Comparison of ENCODE assay signal across 20 cellular contexts in the genomic region with DNA sequence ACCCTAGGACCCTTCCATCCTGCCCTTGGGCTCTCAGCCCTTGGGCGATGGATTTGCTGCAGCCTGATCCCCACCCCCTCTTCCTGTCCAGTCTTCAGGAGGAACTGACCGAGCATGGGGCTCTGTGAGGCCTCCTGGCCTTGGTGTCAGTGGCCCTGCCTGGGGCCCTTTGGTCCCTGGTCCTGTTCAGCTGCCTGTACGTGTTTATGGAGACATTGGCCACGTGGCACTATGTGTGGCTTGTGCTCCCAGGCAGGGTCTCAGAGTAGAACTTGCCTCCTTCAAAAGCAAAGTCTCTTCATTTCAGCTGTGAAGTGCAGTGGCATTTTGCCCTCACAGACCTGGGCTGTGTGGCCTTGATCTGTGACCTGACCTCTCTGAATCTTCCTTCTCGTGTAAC. TPM values are rescaled to one million over a fixed set of nuclear protein-coding genes. Genes with fewer than 3 reads are reported as not detected.
DNase-seq lines count a peak whose midpoint lies in the region; ATAC-seq and TF ChIP-seq lines count a peak whose summit lies in the region.
"Had no signal": no experiment of that assay in that cellular context is flagged by ENCODE, and none has a peak within 500 bp of the region (broad histone marks: within the 10 kb centered on the region; RNA-seq: fewer than 3 reads in every experiment).

No MANE protein-coding gene starts in this region.

- H3K4me3 ChIP-seq in BLaER1 treated with 17β-estradiol and CSF1 and Interleukin-3, amounts not matched to agents 10 nM and 100 nM: no peak overlapping the region
- H3K4me3 ChIP-seq in H7 (ENCODE audit: insufficient read depth, low read depth, low read length) (no peak overlapping the region), liver (ENCODE audit: low read depth in 1 of 3, low read length in 3 of 3) (no peak overlapping the region), spleen (no peak overlapping the region)
- H3K4me3 ChIP-seq: HAP-1 had no signal

- no peak overlapping the region for H3K4me3 Mint-ChIP-seq in stimulated activated naive CD8-positive, alpha-beta T cell treated with anti-CD3 and anti-CD28 coated beads, Interleukin-15, amount 100 ng/mL, for 72 hours
- H3K4me3 Mint-ChIP-seq: CD4-positive, CD25-positive, alpha-beta regulatory T cell; IgD-negative memory B cell had no signal

- H3K36me3 ChIP-seq in BLaER1 treated with 17β-estradiol and CSF1 and Interleukin-3, amounts not matched to agents 10 nM and 100 nM: no peaks in the 10 kb centered on the region
- H3K36me3 ChIP-seq in H7 (replicated peaks; ENCODE audit: control insufficient read depth, insufficient read depth, low read length) (no peaks in the 10 kb centered on the region), liver (ENCODE audit: control insufficient read depth in 4 of 4, insufficient read depth in 3 of 4, low read depth in 1 of 4, low read length in 3 of 4) (no peaks in the 10 kb centered on the region), spleen (no peaks in the 10 kb centered on the region)
- H3K36me3 ChIP-seq: HAP-1 had no signal

- no peak overlapping the region for H3K27ac ChIP-seq in BLaER1 treated with 17β-estradiol and CSF1 and Interleukin-3, amounts not matched to agents 10 nM and 100 nM
- H3K27ac ChIP-seq in liver (ENCODE audit: low read depth in 1 of 2, low read length in 2 of 2): no peak overlapping the region
- H3K27ac ChIP-seq in spleen: no peak overlapping the region

- no peak for ATAC-seq in stimulated activated naive CD8-positive, alpha-beta T cell treated with anti-CD3 and anti-CD28 coated beads, Interleukin-15, amount 100 ng/mL, for 72 hours
- no peak for ATAC-seq in HG03139 (IDR thresholded peaks at IDR 0.05; ENCODE audit: unreplicated experiment)

- intact Hi-C loops in spleen (cut with DNase I; ENCODE audit: low total_unique reads): no loop called here

- TF ChIP-seq POLR2A in spleen (IDR thresholded peaks at IDR 0.05): no peak

- peaks cover 13 to 22% (median 15%) of the 10 kb centered on the region in 11 experiments; a peak in 21 of 22 replicates for H3K9me3 ChIP-seq in BLaER1 treated with 17β-estradiol and CSF1 and Interleukin-3, amounts not matched to agents 10 nM and 100 nM (replicated peaks in 1 of 11)
- H3K9me3 ChIP-seq in liver (ENCODE audit: control insufficient read depth in 4 of 4, low read length in 3 of 4) (peaks cover 0 to 4% (median 0%) of the 10 kb centered on the region in 4 donors), spleen (peaks cover 0 to 9% (median 0%) of the 10 kb centered on the region in 8 donors)
- H3K9me3 ChIP-seq: Caco-2, HAP-1 had no signal

- peaks cover 58 to 75% (median 74%) of the 10 kb centered on the region in 10 experiments for H3K4me1 ChIP-seq in BLaER1 treated with 17β-estradiol and CSF1 and Interleukin-3, amounts not matched to agents 10 nM and 100 nM
- H3K4me1 ChIP-seq in liver (ENCODE audit: control insufficient read depth in 4 of 4, insufficient read depth in 4 of 4, low read length in 3 of 4) (no peaks in the 10 kb centered on the region), spleen (peaks cover 0 to 32% (median 8%) of the 10 kb centered on the region in 6 donors)
- H3K4me1 ChIP-seq: Caco-2, HAP-1 had no signal

- H3K27ac Mint-ChIP-seq in stimulated activated naive CD8-positive, alpha-beta T cell treated with anti-CD3 and anti-CD28 coated beads, Interleukin-15, amount 100 ng/mL, for 72 hours: peak overlapping the region in 1 of 2 donors; percentile 16
- H3K27ac Mint-ChIP-seq: CD4-positive, CD25-positive, alpha-beta regulatory T cell; IgD-negative memory B cell had no signal

- 67% methylated on average over 5 of the region's 5 CpGs for WGBS in liver
- WGBS in spleen, 5 donors: 64 to 70% (median 68%) methylated on average over 5 of the region's 5 CpGs

- DNase-seq in H7 (peak; percentile 12), spleen (peak; percentile 51)
- no peak for DNase-seq in effector CD4-positive, alpha-beta T cell
- DNase-seq in stimulated activated naive CD8-positive, alpha-beta T cell treated with anti-CD3 and anti-CD28 coated beads, Interleukin-15, amount 100 ng/mL, for 72 hours: no peak
- DNase-seq: Caco-2; CD4-positive, CD25-positive, alpha-beta regulatory T cell; DMS53; Kasumi-1; MM.1S; NCI-H1105; NCI-H1694; NCI-H345; NCI-H526 treated with DMSO at 0.1 percent for 48 hours; SHP77 had no signal

- no peak for TF ChIP-seq RAD21 in liver (IDR thresholded peaks at IDR 0.05)

- H3K9me3 Mint-ChIP-seq in stimulated activated naive CD8-positive, alpha-beta T cell treated with anti-CD3 and anti-CD28 coated beads, Interleukin-15, amount 100 ng/mL, for 72 hours: no peaks in the 10 kb centered on the region

- peaks cover 0 to 68% (median 0%) of the 10 kb centered on the region in 11 experiments; a peak in 5 of 22 replicates for H3K27me3 ChIP-seq in BLaER1 treated with 17β-estradiol and CSF1 and Interleukin-3, amounts not matched to agents 10 nM and 100 nM
- H3K27me3 ChIP-seq in H7 (ENCODE audit: control insufficient read depth, insufficient read depth, low read length) (no peaks in the 10 kb centered on the region), liver (ENCODE audit: control insufficient read depth in 4 of 4, insufficient read depth in 4 of 4, low read length in 3 of 4) (no peaks in the 10 kb centered on the region), spleen (replicated peaks in 1 of 7) (peaks cover 0 to 35% (median 4%) of the 10 kb centered on the region in 7 donors)

- H3K4me1 Mint-ChIP-seq in stimulated activated naive CD8-positive, alpha-beta T cell treated with anti-CD3 and anti-CD28 coated beads, Interleukin-15, amount 100 ng/mL, for 72 hours: peaks cover 5% of the 10 kb centered on the region
- H3K4me1 Mint-ChIP-seq: IgD-negative memory B cell had no signal

- no peak overlapping the region for H3K9ac ChIP-seq in BLaER1 treated with 17β-estradiol and CSF1 and Interleukin-3, amounts not matched to agents 10 nM and 100 nM
- H3K9ac ChIP-seq in liver (ENCODE audit: low read depth in 1 of 2, low read length in 2 of 2): no peak overlapping the region

- TF ChIP-seq CTCF in liver (IDR thresholded peaks at IDR 0.05; ENCODE audit: low read depth, low read length, missing input control) (no peak), spleen (IDR thresholded peaks at IDR 0.05 in 8 of 11, conservative IDR thresholded peaks at IDR 0.05 in 3 of 11) (no peak)

- H4K20me1 ChIP-seq in BLaER1 treated with 17β-estradiol and CSF1 and Interleukin-3, amounts not matched to agents 10 nM and 100 nM: peaks cover 0 to 10% (median 0%) of the 10 kb centered on the region in 11 experiments; a peak in 7 of 22 replicates

- H3K4me2 ChIP-seq in BLaER1 treated with 17β-estradiol and CSF1 and Interleukin-3, amounts not matched to agents 10 nM and 100 nM: peak overlapping the region; percentile 32 to 88 (median 84)

- H3K27me3 Mint-ChIP-seq in stimulated activated naive CD8-positive, alpha-beta T cell treated with anti-CD3 and anti-CD28 coated beads, Interleukin-15, amount 100 ng/mL, for 72 hours: peaks cover 40% of the 10 kb centered on the region
- H3K27me3 Mint-ChIP-seq: CD4-positive, CD25-positive, alpha-beta regulatory T cell had no signal

TF ChIP-seq in liver, 16 proteins besides CTCF, POLR2A, EP300 and RAD21:
- TF ChIP-seq NR2F2 (IDR thresholded peaks at IDR 0.05) (peak; percentile 19), ATF3 (IDR thresholded peaks at IDR 0.05) (no peak), RXRA (IDR thresholded peaks at IDR 0.05) (peak; percentile 26 to 28)

RNA-seq across cellular contexts. Expression of gene FCN2, which starts 11.1 kb away (rescaled TPM):
- total RNA-seq in H7 (2014; rRNA removed; shearing (Covaris generic)): not detected in 2 replicates
- total RNA-seq in liver (100 to 1,000 TPM in 1 of 2 donors, 10 to 100 TPM in 1; 23.6 to 124 TPM), spleen (1 to 10 TPM in 4 of 7 donors, under 1 TPM in 2, not detected in 1; 0.65 to 7.6 (median 1.9) TPM)
- polyA plus RNA-seq in liver (100 to 1,000 TPM; 118 to 186 TPM), spleen (1 to 10 TPM in 2 of 3 donors, under 1 TPM in 1; 0.38 to 3.7 (median 1.0) TPM)
- total RNA-seq: Caco-2; CD4-positive, CD25-positive, alpha-beta regulatory T cell; HT-29 had no signal
- polyA plus RNA-seq: CD4-positive, CD25-positive, alpha-beta regulatory T cell; IgD-negative memory B cell had no signal

RNA-seq across cellular contexts. Expression of gene FCN1, which starts 26.0 kb away (rescaled TPM):
- not detected in 2 replicates for total RNA-seq in H7 (2014; rRNA removed; shearing (Covaris generic))
- 10 to 100 TPM in 1 of 2 donors, 1 to 10 TPM in 1; 7.8 to 15.0 TPM for total RNA-seq in liver
- 1 to 10 TPM in 1 of 2 donors, under 1 TPM in 1; 0.97 to 2.9 TPM for polyA plus RNA-seq in liver
- total RNA-seq in spleen: 100 to 1,000 TPM in 3 of 7 donors, 10 to 100 TPM in 4; 33.1 to 209 (median 77.5) TPM
- polyA plus RNA-seq in spleen: 10 to 100 TPM in 2 of 3 donors, 1 to 10 TPM in 1; 5.2 to 30.0 (median 21.9) TPM
- total RNA-seq: Caco-2; CD4-positive, CD25-positive, alpha-beta regulatory T cell; HT-29 had no signal

Comparison
In these comparisons a context has a peak if more than half of its experiments do, and no peak if none do; other contexts are left out.
1. DNase-seq: peak in H7 (single experiment) and spleen (single experiment); none in effector CD4-positive, alpha-beta T cell (single experiment) and stimulated activated naive CD8-positive, alpha-beta T cell treated with anti-CD3 and anti-CD28 coated beads, Interleukin-15, amount 100 ng/mL, for 72 hours (0 of 2).